ENCODE assay signal across 22 cellular contexts in the genomic region with DNA sequence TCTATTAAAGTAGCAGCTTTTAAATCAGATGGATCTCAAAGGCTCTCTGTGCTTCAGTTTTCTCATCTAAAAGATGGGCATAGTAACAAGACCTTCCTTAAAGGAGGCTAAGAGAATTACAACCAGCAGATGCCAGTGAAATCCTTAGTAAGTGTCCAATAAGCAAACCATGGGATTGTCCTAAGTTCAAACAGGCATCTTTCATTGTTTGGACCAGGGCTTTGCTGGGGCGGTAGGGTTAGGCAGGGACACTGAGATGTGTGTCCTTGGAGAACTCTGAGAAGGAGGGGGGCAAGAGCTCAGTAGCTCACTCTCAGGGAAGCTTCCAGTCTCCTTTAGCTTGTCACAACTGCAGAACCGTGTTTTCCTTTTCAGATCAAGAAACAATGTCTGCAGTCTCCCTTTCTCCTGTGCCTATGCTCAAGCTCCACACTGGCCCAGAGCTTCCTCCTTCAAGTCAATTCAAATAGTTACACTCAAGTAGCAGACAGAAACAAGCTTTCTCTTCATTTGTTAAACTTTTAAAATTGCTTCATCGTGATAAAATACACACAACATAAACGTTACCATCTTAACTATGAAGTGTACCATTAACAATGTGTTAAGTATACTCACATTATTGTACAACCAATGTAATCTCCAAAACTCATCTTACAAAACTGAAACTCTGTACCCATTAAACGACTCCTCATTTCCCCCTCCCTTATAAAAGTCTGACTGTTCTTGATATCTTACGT.
"Had no signal": no experiment of that assay in that cellular context is flagged by ENCODE, and none has a peak within 500 bp of the region (broad histone marks: within the 10 kb centered on the region; RNA-seq: fewer than 3 reads in every experiment).

No MANE protein-coding gene starts in this region.

- DNase-seq: activated CD8-positive, alpha-beta memory T cell treated with anti-CD3 and anti-CD28 coated beads for 24 hours; activated CD8-positive, alpha-beta memory T cell treated with anti-CD3 and anti-CD28 coated beads, Interleukin-2, amount 50 U/mL, for 48 hours; activated naive CD4-positive, alpha-beta T cell treated with anti-CD3 and anti-CD28 coated beads, Interleukin-2, amount 10 ng/mL, durations not matched to agents 7 days and 5 days; activated T-cell treated with anti-CD3 and anti-CD28 coated beads, Interleukin-2, amount 50 U/mL, for 48 hours; amniotic stem cell; dorsolateral prefrontal cortex; endodermal cell; glutamatergic neuron; hypothalamus; left lung; midbrain; nucleus accumbens; T-cell; T1000; testis; upper lobe of left lung had no signal

- H3K4me3 ChIP-seq: dorsolateral prefrontal cortex, left lung, right atrium auricular region, testis, upper lobe of left lung had no signal

- H3K36me3 ChIP-seq: left lung, right atrium auricular region, upper lobe of left lung had no signal

- H3K27me3 ChIP-seq: dorsolateral prefrontal cortex, foreskin keratinocyte, left lung, right atrium auricular region, testis, upper lobe of left lung had no signal

- ATAC-seq: foreskin keratinocyte, left lung, T-cell had no signal

- H3K27me3 Mint-ChIP-seq: T-cell had no signal

- H3K36me3 Mint-ChIP-seq: activated naive CD4-positive, alpha-beta T cell treated with anti-CD3 and anti-CD28 coated beads, Interleukin-2, amount 10 ng/mL, durations not matched to agents 7 days and 5 days; brain; T-cell had no signal

- FAIRE-seq: colon had no signal

- H3K27ac Mint-ChIP-seq: activated naive CD4-positive, alpha-beta T cell treated with anti-CD3 and anti-CD28 coated beads, Interleukin-2, amount 10 ng/mL, durations not matched to agents 7 days and 5 days; brain; endodermal cell; nephron; progenitor cell of endocrine pancreas; T-cell had no signal

- H3K4me3 Mint-ChIP-seq: activated naive CD4-positive, alpha-beta T cell treated with anti-CD3 and anti-CD28 coated beads, Interleukin-2, amount 10 ng/mL, durations not matched to agents 7 days and 5 days; brain; endodermal cell; nephron; T-cell had no signal

- H3K9me3 ChIP-seq: left lung, right atrium auricular region, testis, upper lobe of left lung had no signal

- H3K27ac ChIP-seq: foreskin keratinocyte, left lung, right atrium auricular region, testis, upper lobe of left lung had no signal

- H3K9me3 Mint-ChIP-seq: activated naive CD4-positive, alpha-beta T cell treated with anti-CD3 and anti-CD28 coated beads, Interleukin-2, amount 10 ng/mL, durations not matched to agents 7 days and 5 days; brain; endodermal cell; nephron; T-cell had no signal
